ENCODE assay signal across 1 cellular context in the genomic region with DNA sequence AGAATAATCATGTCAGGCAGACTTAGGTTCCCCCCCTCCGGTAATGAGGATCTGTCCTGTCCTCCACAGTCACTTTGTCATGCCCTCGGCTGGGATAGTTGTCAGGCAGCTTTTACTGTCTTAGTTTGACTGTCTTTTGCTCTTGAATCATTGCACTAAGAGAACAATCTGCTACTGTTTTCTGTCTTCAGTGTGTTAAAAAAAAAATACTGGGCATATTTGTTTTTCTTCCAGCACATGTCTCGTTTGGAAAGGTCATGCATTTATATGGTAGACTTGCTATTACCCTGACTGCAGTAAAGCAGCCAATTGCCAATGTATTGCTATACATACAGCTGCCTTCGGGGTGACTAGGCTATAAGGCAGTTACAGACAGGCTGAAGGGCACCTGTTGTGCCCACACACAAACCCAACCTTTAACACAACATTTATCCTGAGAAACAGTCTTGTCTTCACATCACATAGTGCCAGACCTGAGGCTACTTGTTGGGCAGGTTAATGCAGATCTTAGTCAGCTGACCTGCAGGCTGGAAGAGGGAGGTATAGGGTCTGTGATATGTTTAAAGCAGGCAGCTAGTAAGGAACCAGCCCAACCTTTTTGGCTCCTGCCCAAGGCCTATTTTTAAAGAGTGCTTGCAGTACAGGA.
TF ChIP-seq lines count a peak whose summit lies in the region.

No MANE protein-coding gene starts in this region.

TF ChIP-seq in GM23338, 12 proteins besides CTCF, POLR2A, EP300 and RAD21 (continued from another document):
- TF ChIP-seq, protein P1, sequence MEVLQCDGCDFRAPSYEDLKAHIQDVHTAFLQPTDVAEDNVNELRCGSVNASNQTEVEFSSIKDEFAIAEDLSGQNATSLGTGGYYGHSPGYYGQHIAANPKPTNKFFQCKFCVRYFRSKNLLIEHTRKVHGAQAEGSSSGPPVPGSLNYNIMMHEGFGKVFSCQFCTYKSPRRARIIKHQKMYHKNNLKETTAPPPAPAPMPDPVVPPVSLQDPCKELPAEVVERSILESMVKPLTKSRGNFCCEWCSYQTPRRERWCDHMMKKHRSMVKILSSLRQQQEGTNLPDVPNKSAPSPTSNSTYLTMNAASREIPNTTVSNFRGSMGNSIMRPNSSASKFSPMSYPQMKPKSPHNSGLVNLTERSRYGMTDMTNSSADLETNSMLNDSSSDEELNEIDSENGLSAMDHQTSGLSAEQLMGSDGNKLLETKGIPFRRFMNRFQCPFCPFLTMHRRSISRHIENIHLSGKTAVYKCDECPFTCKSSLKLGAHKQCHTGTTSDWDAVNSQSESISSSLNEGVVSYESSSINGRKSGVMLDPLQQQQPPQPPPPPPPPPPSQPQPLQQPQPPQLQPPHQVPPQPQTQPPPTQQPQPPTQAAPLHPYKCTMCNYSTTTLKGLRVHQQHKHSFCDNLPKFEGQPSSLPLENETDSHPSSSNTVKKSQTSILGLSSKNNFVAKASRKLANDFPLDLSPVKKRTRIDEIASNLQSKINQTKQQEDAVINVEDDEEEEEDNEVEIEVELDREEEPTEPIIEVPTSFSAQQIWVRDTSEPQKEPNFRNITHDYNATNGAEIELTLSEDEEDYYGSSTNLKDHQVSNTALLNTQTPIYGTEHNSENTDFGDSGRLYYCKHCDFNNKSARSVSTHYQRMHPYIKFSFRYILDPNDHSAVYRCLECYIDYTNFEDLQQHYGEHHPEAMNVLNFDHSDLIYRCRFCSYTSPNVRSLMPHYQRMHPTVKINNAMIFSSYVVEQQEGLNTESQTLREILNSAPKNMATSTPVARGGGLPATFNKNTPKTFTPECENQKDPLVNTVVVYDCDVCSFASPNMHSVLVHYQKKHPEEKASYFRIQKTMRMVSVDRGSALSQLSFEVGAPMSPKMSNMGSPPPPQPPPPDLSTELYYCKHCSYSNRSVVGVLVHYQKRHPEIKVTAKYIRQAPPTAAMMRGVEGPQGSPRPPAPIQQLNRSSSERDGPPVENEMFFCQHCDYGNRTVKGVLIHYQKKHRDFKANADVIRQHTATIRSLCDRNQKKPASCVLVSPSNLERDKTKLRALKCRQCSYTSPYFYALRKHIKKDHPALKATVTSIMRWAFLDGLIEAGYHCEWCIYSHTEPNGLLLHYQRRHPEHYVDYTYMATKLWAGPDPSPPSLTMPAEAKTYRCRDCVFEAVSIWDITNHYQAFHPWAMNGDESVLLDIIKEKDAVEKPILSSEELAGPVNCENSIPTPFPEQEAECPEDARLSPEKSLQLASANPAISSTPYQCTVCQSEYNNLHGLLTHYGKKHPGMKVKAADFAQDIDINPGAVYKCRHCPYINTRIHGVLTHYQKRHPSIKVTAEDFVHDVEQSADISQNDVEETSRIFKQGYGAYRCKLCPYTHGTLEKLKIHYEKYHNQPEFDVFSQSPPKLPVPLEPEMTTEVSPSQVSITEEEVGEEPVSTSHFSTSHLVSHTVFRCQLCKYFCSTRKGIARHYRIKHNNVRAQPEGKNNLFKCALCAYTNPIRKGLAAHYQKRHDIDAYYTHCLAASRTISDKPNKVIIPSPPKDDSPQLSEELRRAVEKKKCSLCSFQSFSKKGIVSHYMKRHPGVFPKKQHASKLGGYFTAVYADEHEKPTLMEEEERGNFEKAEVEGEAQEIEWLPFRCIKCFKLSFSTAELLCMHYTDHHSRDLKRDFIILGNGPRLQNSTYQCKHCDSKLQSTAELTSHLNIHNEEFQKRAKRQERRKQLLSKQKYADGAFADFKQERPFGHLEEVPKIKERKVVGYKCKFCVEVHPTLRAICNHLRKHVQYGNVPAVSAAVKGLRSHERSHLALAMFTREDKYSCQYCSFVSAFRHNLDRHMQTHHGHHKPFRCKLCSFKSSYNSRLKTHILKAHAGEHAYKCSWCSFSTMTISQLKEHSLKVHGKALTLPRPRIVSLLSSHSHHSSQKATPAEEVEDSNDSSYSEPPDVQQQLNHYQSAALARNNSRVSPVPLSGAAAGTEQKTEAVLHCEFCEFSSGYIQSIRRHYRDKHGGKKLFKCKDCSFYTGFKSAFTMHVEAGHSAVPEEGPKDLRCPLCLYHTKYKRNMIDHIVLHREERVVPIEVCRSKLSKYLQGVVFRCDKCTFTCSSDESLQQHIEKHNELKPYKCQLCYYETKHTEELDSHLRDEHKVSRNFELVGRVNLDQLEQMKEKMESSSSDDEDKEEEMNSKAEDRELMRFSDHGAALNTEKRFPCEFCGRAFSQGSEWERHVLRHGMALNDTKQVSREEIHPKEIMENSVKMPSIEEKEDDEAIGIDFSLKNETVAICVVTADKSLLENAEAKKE (CRISPR knock-in tag; IDR thresholded peaks at IDR 0.05), result no peak
- TF ChIP-seq, protein P2, sequence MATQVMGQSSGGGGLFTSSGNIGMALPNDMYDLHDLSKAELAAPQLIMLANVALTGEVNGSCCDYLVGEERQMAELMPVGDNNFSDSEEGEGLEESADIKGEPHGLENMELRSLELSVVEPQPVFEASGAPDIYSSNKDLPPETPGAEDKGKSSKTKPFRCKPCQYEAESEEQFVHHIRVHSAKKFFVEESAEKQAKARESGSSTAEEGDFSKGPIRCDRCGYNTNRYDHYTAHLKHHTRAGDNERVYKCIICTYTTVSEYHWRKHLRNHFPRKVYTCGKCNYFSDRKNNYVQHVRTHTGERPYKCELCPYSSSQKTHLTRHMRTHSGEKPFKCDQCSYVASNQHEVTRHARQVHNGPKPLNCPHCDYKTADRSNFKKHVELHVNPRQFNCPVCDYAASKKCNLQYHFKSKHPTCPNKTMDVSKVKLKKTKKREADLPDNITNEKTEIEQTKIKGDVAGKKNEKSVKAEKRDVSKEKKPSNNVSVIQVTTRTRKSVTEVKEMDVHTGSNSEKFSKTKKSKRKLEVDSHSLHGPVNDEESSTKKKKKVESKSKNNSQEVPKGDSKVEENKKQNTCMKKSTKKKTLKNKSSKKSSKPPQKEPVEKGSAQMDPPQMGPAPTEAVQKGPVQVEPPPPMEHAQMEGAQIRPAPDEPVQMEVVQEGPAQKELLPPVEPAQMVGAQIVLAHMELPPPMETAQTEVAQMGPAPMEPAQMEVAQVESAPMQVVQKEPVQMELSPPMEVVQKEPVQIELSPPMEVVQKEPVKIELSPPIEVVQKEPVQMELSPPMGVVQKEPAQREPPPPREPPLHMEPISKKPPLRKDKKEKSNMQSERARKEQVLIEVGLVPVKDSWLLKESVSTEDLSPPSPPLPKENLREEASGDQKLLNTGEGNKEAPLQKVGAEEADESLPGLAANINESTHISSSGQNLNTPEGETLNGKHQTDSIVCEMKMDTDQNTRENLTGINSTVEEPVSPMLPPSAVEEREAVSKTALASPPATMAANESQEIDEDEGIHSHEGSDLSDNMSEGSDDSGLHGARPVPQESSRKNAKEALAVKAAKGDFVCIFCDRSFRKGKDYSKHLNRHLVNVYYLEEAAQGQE (IDR thresholded peaks at IDR 0.05; ENCODE audit: unreplicated experiment), result no peak
